12 cellular contexts compared by ENCODE assay signal in the genomic region with DNA sequence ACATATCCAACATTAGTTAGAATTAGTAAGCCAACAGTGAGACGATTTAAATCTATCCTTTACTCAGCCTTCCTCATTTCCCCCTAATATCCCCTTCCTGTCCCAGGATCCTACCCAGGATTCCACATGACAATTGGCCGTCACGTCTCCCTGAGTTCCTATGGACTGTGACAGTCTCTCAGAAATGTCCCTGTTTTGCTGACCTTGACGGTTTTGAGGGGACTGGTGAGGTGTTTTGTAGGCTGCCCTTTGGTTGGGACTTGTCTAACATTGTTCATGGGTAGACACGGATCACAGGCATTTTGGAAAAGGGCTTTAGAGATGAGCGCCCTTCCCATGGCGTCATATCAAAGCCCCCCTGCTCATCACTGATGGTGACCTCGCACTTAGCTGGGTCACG.
"Had no signal": no experiment of that assay in that cellular context is flagged by ENCODE, and none has a peak within 500 bp of the region (broad histone marks: within the 10 kb centered on the region; RNA-seq: fewer than 3 reads in every experiment).

No MANE protein-coding gene starts in this region.

- H3K4me3 ChIP-seq: testis had no signal

- H3K27ac Mint-ChIP-seq: activated T-helper 2 cell treated with anti-CD3 and anti-CD28 coated beads, Interferon-gamma antibody, Interleukin-2, Interleukin-4, amounts not matched to agents 10 μg/mL and 5 μg/mL and 100 μg/mL, durations not matched to agents 14 hours and 24 hours and 36 hours; dendritic cell treated with granulocyte-macrophage colony-stimulating factor and Interleukin-4, amounts not matched to agents 40 ng/mL and 50 ng/mL, for 4 days; immature natural killer cell; memory B cell; nephron progenitor cell; stimulated activated naive CD8-positive, alpha-beta T cell treated with anti-CD3 and anti-CD28 coated beads, Interleukin-15, Interleukin-2, amounts not matched to agents 100 ng/mL and 50 ng/mL, for 24 hours had no signal

- H3K27me3 ChIP-seq: testis had no signal

- H3K27me3 Mint-ChIP-seq: stimulated activated naive CD8-positive, alpha-beta T cell treated with anti-CD3 and anti-CD28 coated beads, Interleukin-15, Interleukin-2, amounts not matched to agents 100 ng/mL and 50 ng/mL, for 24 hours had no signal

- H3K4me3 Mint-ChIP-seq: brain; dendritic cell treated with granulocyte-macrophage colony-stimulating factor and Interleukin-4, amounts not matched to agents 40 ng/mL and 50 ng/mL, for 4 days; immature natural killer cell; memory B cell; nephron progenitor cell; stimulated activated naive CD8-positive, alpha-beta T cell treated with anti-CD3 and anti-CD28 coated beads, Interleukin-15, Interleukin-2, amounts not matched to agents 100 ng/mL and 50 ng/mL, for 24 hours had no signal

- DNase-seq: activated CD4-positive, alpha-beta T cell treated with anti-CD3 and anti-CD28 coated beads, Interleukin-2, amount 50 U/mL, for 1 hour; activated naive CD4-positive, alpha-beta T cell treated with anti-CD3 and anti-CD28 coated beads, Interleukin-2, amount 50 U/mL, for 16 hours; immature natural killer cell; nephron progenitor cell; stimulated activated CD4-positive, alpha-beta T cell treated with anti-CD3 and anti-CD28 coated beads, Interleukin-15, amount 100 ng/mL, for 24 hours; stimulated activated CD4-positive, alpha-beta T cell treated with anti-CD3 and anti-CD28 coated beads, Interleukin-4, amount 100 ng/mL, for 24 hours; testis had no signal

- H3K9me3 Mint-ChIP-seq: activated T-helper 2 cell treated with anti-CD3 and anti-CD28 coated beads, Interferon-gamma antibody, Interleukin-2, Interleukin-4, amounts not matched to agents 10 μg/mL and 5 μg/mL and 100 μg/mL, durations not matched to agents 14 hours and 24 hours and 36 hours; brain; dendritic cell treated with granulocyte-macrophage colony-stimulating factor and Interleukin-4, amounts not matched to agents 40 ng/mL and 50 ng/mL, for 4 days; immature natural killer cell; nephron progenitor cell; stimulated activated naive CD8-positive, alpha-beta T cell treated with anti-CD3 and anti-CD28 coated beads, Interleukin-15, Interleukin-2, amounts not matched to agents 100 ng/mL and 50 ng/mL, for 24 hours had no signal

- H3K27ac ChIP-seq: testis had no signal

- H3K4me1 Mint-ChIP-seq: nephron progenitor cell had no signal

- H3K9me3 ChIP-seq: testis had no signal
